17 cellular contexts compared by ENCODE assay signal in genomic region chr14:64714432-64715025, GRCh38. TPM values are rescaled to one million over a fixed set of nuclear protein-coding genes. Genes with fewer than 3 reads are reported as not detected.
DNase-seq lines count a peak whose midpoint lies in the region; ATAC-seq and TF ChIP-seq lines count a peak whose summit lies in the region.
"Had no signal": no experiment of that assay in that cellular context is flagged by ENCODE, and none has a peak within 500 bp of the region (broad histone marks: within the 10 kb centered on the region; RNA-seq: fewer than 3 reads in every experiment).

No MANE protein-coding gene starts in this region.

- no peak overlapping the region for H2BK5ac ChIP-seq in mesendoderm (ENCODE audit: low read length)

- peaks cover 46% of the 10 kb centered on the region for H3K79me2 ChIP-seq in mesendoderm (ENCODE audit: control insufficient read depth, insufficient read depth, low read length)

- no peak for ATAC-seq in central memory CD8-positive, alpha-beta T cell (replicated peaks; ENCODE audit: extremely low read depth, poor library complexity, severe bottlenecking)
- no peak for ATAC-seq in HG03280 (IDR thresholded peaks at IDR 0.05; ENCODE audit: unreplicated experiment)
- ATAC-seq in HG02678 (IDR thresholded peaks at IDR 0.05; ENCODE audit: unreplicated experiment): no peak
- ATAC-seq: activated T-cell treated with anti-CD3 and anti-CD28 coated beads, Interleukin-2, amount 50 U/mL, for 4 hours; Panc1; SK-N-SH treated with all-trans-retinoic acid at 6 μM for 48 hours had no signal

- H3K27me3 ChIP-seq in Caco-2 (replicated peaks; ENCODE audit: control insufficient read depth, insufficient read depth, low read length) (no peaks in the 10 kb centered on the region), mesendoderm (ENCODE audit: insufficient read depth, low read length, poor library complexity) (no peaks in the 10 kb centered on the region), stomach (no peaks in the 10 kb centered on the region), prostate gland (replicated peaks; ENCODE audit: insufficient read depth) (no peaks in the 10 kb centered on the region)

- H3K9me3 ChIP-seq in Caco-2 (peaks cover 18% of the 10 kb centered on the region), stomach (peaks cover 0 to 9% (median 0%) of the 10 kb centered on the region in 4 donors), prostate gland (no peaks in the 10 kb centered on the region)

- peak overlapping the region; percentile 15 for H3K56ac ChIP-seq in mesendoderm (ENCODE audit: low read length)

- H3K4me3 Mint-ChIP-seq in Caco-2 (ENCODE audit: unreplicated experiment): peak overlapping the region; percentile 62
- H3K4me3 Mint-ChIP-seq in central memory CD8-positive, alpha-beta T cell: peak overlapping the region; percentile 28
- H3K4me3 Mint-ChIP-seq: activated naive CD8-positive, alpha-beta T cell treated with anti-CD3 and anti-CD28 coated beads for 36 hours; activated T-cell treated with anti-CD3 and anti-CD28 coated beads, Interleukin-2, amount 50 U/mL, for 4 hours had no signal

- H3K4me2 ChIP-seq in mesendoderm (ENCODE audit: low read length): no peak overlapping the region

- H2BK120ac ChIP-seq in mesendoderm (ENCODE audit: low read depth, low read length): no peak overlapping the region

- POLR2A ChIA-PET in Caco-2 (lab: Charles Lee): interaction anchor here (1.0 kb wide), 1 partner anchor 10 kb away, joined by 4 read pairs; no protein-coding TSS in a partner anchor

- H3K27me3 Mint-ChIP-seq in Caco-2 (ENCODE audit: insufficient read depth, unreplicated experiment): no peaks in the 10 kb centered on the region
- H3K27me3 Mint-ChIP-seq in central memory CD8-positive, alpha-beta T cell: peaks cover 11% of the 10 kb centered on the region

- peaks cover 4% of the 10 kb centered on the region for H3K36me3 ChIP-seq in Caco-2 (ENCODE audit: control insufficient read depth, insufficient read depth, low read length)
- H3K36me3 ChIP-seq in mesendoderm (ENCODE audit: control insufficient read depth, insufficient read depth, low read length): no peaks in the 10 kb centered on the region
- no peaks in the 10 kb centered on the region for H3K36me3 ChIP-seq in stomach
- H3K36me3 ChIP-seq in prostate gland: no peaks in the 10 kb centered on the region
- H3K36me3 ChIP-seq: HAP-1 had no signal

- DNase-seq in Caco-2: peak in 1 of 2 experiments; percentile 9
- DNase-seq in central memory CD8-positive, alpha-beta T cell (ENCODE audit: low spot score in 2 of 2): no peak
- peak; percentile 19 for DNase-seq in mesendoderm
- no peak for DNase-seq in stomach
- DNase-seq in prostate gland (ENCODE audit: low spot score): no peak
- no peak for DNase-seq in COLO668 (lab: John Stamatoyannopoulos, UW; ENCODE audit: unreplicated experiment)
- DNase-seq: activated CD4-positive, alpha-beta T cell treated with anti-CD3 and anti-CD28 coated beads, Interleukin-2, amount 50 U/mL, for 1 hour; activated naive CD8-positive, alpha-beta T cell treated with anti-CD3 and anti-CD28 coated beads for 36 hours; activated T-cell treated with anti-CD3 and anti-CD28 coated beads, Interleukin-2, amount 50 U/mL, for 4 hours; kidney glomerular epithelial cell; NCI-H1436; NCI-H82 had no signal

- H3K4me1 ChIP-seq in Caco-2: peaks cover 55% of the 10 kb centered on the region
- peaks cover 41% of the 10 kb centered on the region for H3K4me1 ChIP-seq in mesendoderm (ENCODE audit: control insufficient read depth, low read depth, low read length)
- peaks cover 41 to 72% (median 60%) of the 10 kb centered on the region in 4 donors for H3K4me1 ChIP-seq in stomach
- peaks cover 16% of the 10 kb centered on the region for H3K4me1 ChIP-seq in prostate gland (replicated peaks)

- H3K23ac ChIP-seq in mesendoderm (ENCODE audit: low read length): no peak overlapping the region

- no peak for TF ChIP-seq EP300 in stomach (IDR thresholded peaks at IDR 0.05)

- H3K4me3 ChIP-seq in Caco-2 (ENCODE audit: low read depth, low read length) (no peak overlapping the region), mesendoderm (ENCODE audit: low read length) (no peak overlapping the region), stomach (no peak overlapping the region), prostate gland (no peak overlapping the region)
- H3K4me3 ChIP-seq: HAP-1 had no signal

- peaks cover 20% of the 10 kb centered on the region for H3K9me3 Mint-ChIP-seq in Caco-2 (ENCODE audit: unreplicated experiment)
- H3K9me3 Mint-ChIP-seq in central memory CD8-positive, alpha-beta T cell: peaks cover 11% of the 10 kb centered on the region

- no TSS peak for BruUV-seq in Caco-2 (replicated peaks; lab: Mats Ljungman, UMichigan)

- no peak overlapping the region for H4K8ac ChIP-seq in mesendoderm (ENCODE audit: low read depth, low read length)

- no peak overlapping the region for H2BK15ac ChIP-seq in mesendoderm (replicated peaks; ENCODE audit: low read depth)

- peaks cover 20% of the 10 kb centered on the region for H3K79me1 ChIP-seq in mesendoderm (ENCODE audit: low read length)

- no peak overlapping the region for H3K9ac ChIP-seq in mesendoderm (ENCODE audit: low read length)

- H3K27ac ChIP-seq in mesendoderm (ENCODE audit: low read depth, low read length) (no peak overlapping the region), stomach (peak overlapping the region in 4 of 5 donors; percentile 78 to 87 (median 80)), prostate gland (no peak overlapping the region)

- peaks cover 76% of the 10 kb centered on the region for H3K4me1 Mint-ChIP-seq in Caco-2 (ENCODE audit: low read depth, unreplicated experiment)
- H3K4me1 Mint-ChIP-seq in central memory CD8-positive, alpha-beta T cell: peaks cover 75% of the 10 kb centered on the region
- H3K4me1 Mint-ChIP-seq: activated naive CD8-positive, alpha-beta T cell treated with anti-CD3 and anti-CD28 coated beads for 36 hours had no signal

- H2AK5ac ChIP-seq in mesendoderm (ENCODE audit: low read length): peak overlapping the region; percentile 41

- H3K36me3 Mint-ChIP-seq in Caco-2 (ENCODE audit: insufficient read depth, unreplicated experiment): peaks cover 59% of the 10 kb centered on the region
- peaks cover 6% of the 10 kb centered on the region for H3K36me3 Mint-ChIP-seq in central memory CD8-positive, alpha-beta T cell (ENCODE audit: insufficient read depth)
- H3K36me3 Mint-ChIP-seq: activated naive CD8-positive, alpha-beta T cell treated with anti-CD3 and anti-CD28 coated beads for 36 hours had no signal

- no peak for TF ChIP-seq CTCF in Caco-2 (IDR thresholded peaks at IDR 0.05; ENCODE audit: insufficient read depth in 1 of 2, low read depth in 1 of 2, low read length in 1 of 2, severe bottlenecking in 1 of 2, unreplicated experiment in 1 of 2)
- no peak for TF ChIP-seq CTCF in stomach (IDR thresholded peaks at IDR 0.05)
- no peak for TF ChIP-seq CTCF in prostate gland (IDR thresholded peaks at IDR 0.05)

- intact Hi-C loops in Caco-2 (cut with micrococcal nuclease; ENCODE audit: unreplicated experiment) (no loop called here), stomach (cut with DNase I; ENCODE audit: low total_unique reads) (no loop called here), prostate gland (cut with DNase I) (no loop called here)

- H3K4ac ChIP-seq in mesendoderm (ENCODE audit: low read depth, low read length): no peak overlapping the region

- H3K27ac Mint-ChIP-seq in Caco-2 (ENCODE audit: unreplicated experiment): peak overlapping the region; percentile 91
- no peak overlapping the region for H3K27ac Mint-ChIP-seq in central memory CD8-positive, alpha-beta T cell (ENCODE audit: low read depth)
- H3K27ac Mint-ChIP-seq: activated naive CD8-positive, alpha-beta T cell treated with anti-CD3 and anti-CD28 coated beads for 36 hours had no signal

- peak overlapping the region; percentile 62 for H3K18ac ChIP-seq in mesendoderm (ENCODE audit: low read length)

- CTCF ChIA-PET in Caco-2 (lab: Charles Lee): interaction anchor here (0.6 kb wide), 1 partner anchor 47 kb away, joined by 3 read pairs; no protein-coding TSS in a partner anchor

- no CpG with 5 or more reads among the region's 5 CpGs for WGBS in mesendoderm (ENCODE audit: extremely low coverage, insufficient coverage, low lambda C conversion rate)
- 78 to 85% (median 84%) methylated on average over 5 of the region's 5 CpGs for WGBS in stomach, 5 donors
- WGBS in prostate gland: 85% methylated on average over 5 of the region's 5 CpGs

- H4K5ac ChIP-seq in mesendoderm (ENCODE audit: low read length): no peak overlapping the region

- TF ChIP-seq POLR2A in stomach (IDR thresholded peaks at IDR 0.05) (no peak), prostate gland (IDR thresholded peaks at IDR 0.05) (no peak)

RNA-seq across cellular contexts. Expression of gene PLEKHG3, which starts 10.3 kb away (rescaled TPM):
- 85.9 and 90.8 TPM in 2 replicates for total RNA-seq in Caco-2 (2022)
- polyA plus RNA-seq in mesendoderm (2013, experiment 1 of 2): 20.7 TPM
- 21.8 TPM for polyA plus RNA-seq in mesendoderm (2013, experiment 2 of 2)
- 100 to 1,000 TPM in 1 of 5 donors, 10 to 100 TPM in 4; 25.3 to 292 (median 27.2) TPM for total RNA-seq in stomach
- polyA plus RNA-seq in stomach: 10 to 100 TPM in 1 of 3 donors, 1 to 10 TPM in 2; 7.3 to 24.8 (median 9.2) TPM
- 10 to 100 TPM; 57.8 to 69.7 TPM for total RNA-seq in prostate gland

Comparison
In these comparisons a context has a peak if more than half of its experiments do, and no peak if none do; other contexts are left out.
1. H3K27ac ChIP-seq: peak in stomach (4 of 5); none in mesendoderm (single experiment) and prostate gland (0 of 2).